28 cellular contexts compared by ENCODE assay signal in the genomic region with DNA sequence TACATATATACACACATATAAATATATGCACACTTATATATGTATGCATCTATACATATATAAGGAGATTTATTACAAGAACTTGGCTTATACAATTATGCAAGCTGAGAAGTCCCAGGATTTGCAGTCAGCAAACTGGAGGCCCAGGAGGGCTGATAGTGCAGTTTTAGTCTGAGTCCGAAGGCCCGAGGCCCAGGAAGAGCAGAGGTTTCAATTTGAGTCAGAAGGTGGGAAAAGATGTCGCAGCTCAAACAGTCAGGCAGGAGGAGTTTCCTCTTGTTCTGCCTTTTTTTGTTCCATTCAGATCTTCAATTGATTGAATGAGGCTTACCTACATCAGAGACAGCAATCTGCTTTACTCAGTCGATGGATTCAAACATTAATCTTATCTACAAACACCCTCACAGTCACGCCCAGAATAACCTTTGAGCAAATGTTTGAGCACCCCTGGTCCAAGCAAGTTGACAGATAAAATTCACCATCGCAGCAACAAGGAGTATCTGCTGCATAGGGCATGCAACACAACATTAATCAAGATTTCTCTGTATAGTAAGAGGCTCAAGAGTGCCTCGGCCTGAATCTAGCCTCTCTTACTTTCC. TPM values are rescaled to one million over a fixed set of nuclear protein-coding genes. Genes with fewer than 3 reads are reported as not detected.
A peak's percentile ranks its signal among the peaks of the same experiment; 100 is the strongest.
DNase-seq lines count a peak whose midpoint lies in the region; FAIRE-seq and TF ChIP-seq lines count a peak whose summit lies in the region.
"Had no signal": no experiment of that assay in that cellular context is flagged by ENCODE, and none has a peak within 500 bp of the region (broad histone marks: within the 10 kb centered on the region; RNA-seq: fewer than 3 reads in every experiment).

No MANE protein-coding gene starts in this region.

- DNase-seq in activated naive CD4-positive, alpha-beta T cell treated with anti-CD3 and anti-CD28 coated beads, Interleukin-2, amount 10 ng/mL, durations not matched to agents 7 days and 5 days, result peak; percentile 33
- no peak for DNase-seq in activated naive CD4-positive, alpha-beta T cell treated with anti-CD3 and anti-CD28 coated beads, Interleukin-2, amount 50 U/mL, for 16 hours
- DNase-seq in HuH-7 (ENCODE audit: low spot score) (peak; percentile 50), small intestine (peak; percentile 70), COLO829 (ENCODE audit: low spot score) (no peak), NCI-H2171 (lab: John Stamatoyannopoulos, UW) (no peak), RWPE1 (ENCODE audit: low spot score) (no peak)
- DNase-seq in activated T-helper 1 cell treated with anti-CD3 and anti-CD28 coated beads, Interleukin-12 subunit alpha, Interleukin-12 subunit beta, Interleukin-2, Interleukin-4 antibody, amounts not matched to agents 30 ng/mL and 10 ng/mL and 1 ng/mL, durations not matched to agents 14 hours and 24 hours and 36 hours (ENCODE audit: low spot score), result peak; percentile 25
- DNase-seq: activated T-cell treated with anti-CD3 and anti-CD28 coated beads for 4 hours; DMS79 treated with DMSO at 0.1 percent for 48 hours; effector CD8-positive, alpha-beta T cell; GF-D8; HCEC 1CT; islet precursor cell; left ventricle myocardium superior; NCI-H1417 treated with DMSO at 0.1 percent for 48 hours; NCI-H2081 treated with DMSO at 0.1 percent for 48 hours; NCI-H345; NCI-H774; stimulated activated naive B cell treated with anti-CD40 and anti-IgM and Interleukin-4, amounts not matched to agents 10 μg/mL and 1 μg/mL and 100 μg/mL, for 72 hours had no signal

- H3K4me1 Mint-ChIP-seq in activated naive CD4-positive, alpha-beta T cell treated with anti-CD3 and anti-CD28 coated beads, Interleukin-2, amount 10 ng/mL, durations not matched to agents 7 days and 5 days, result peaks cover 21% of the 10 kb centered on the region
- H3K4me1 Mint-ChIP-seq in activated T-helper 1 cell treated with anti-CD3 and anti-CD28 coated beads, Interleukin-12 subunit alpha, Interleukin-12 subunit beta, Interleukin-2, Interleukin-4 antibody, amounts not matched to agents 30 ng/mL and 10 ng/mL and 1 ng/mL, durations not matched to agents 14 hours and 24 hours and 36 hours (ENCODE audit: low read depth), result peaks cover 17% of the 10 kb centered on the region

- intact Hi-C loops in activated T-helper 1 cell treated with anti-CD3 and anti-CD28 coated beads, Interleukin-12 subunit alpha, Interleukin-12 subunit beta, Interleukin-2, Interleukin-4 antibody, amounts not matched to agents 30 ng/mL and 10 ng/mL and 1 ng/mL, durations not matched to agents 14 hours and 24 hours and 36 hours (cut with micrococcal nuclease), result loop anchor here (2.0 kb wide), 1 partner anchor 49 kb away; no protein-coding TSS in a partner anchor

- no peak for TF ChIP-seq CTCF in RWPE1 (conservative IDR thresholded peaks at IDR 0.05; ENCODE audit: low read depth)

- H3K27me3 Mint-ChIP-seq in activated naive CD4-positive, alpha-beta T cell treated with anti-CD3 and anti-CD28 coated beads, Interleukin-2, amount 10 ng/mL, durations not matched to agents 7 days and 5 days, result peaks cover 16% of the 10 kb centered on the region
- no peaks in the 10 kb centered on the region for H3K27me3 Mint-ChIP-seq in activated T-helper 1 cell treated with anti-CD3 and anti-CD28 coated beads, Interleukin-12 subunit alpha, Interleukin-12 subunit beta, Interleukin-2, Interleukin-4 antibody, amounts not matched to agents 30 ng/mL and 10 ng/mL and 1 ng/mL, durations not matched to agents 14 hours and 24 hours and 36 hours (ENCODE audit: insufficient read depth)
- H3K27me3 Mint-ChIP-seq: activated naive CD4-positive, alpha-beta T cell treated with anti-CD3 and anti-CD28 coated beads, Interleukin-2, amount 50 U/mL, for 24 hours had no signal

- FAIRE-seq in small intestine (lab: Jason Lieb, UNC), result no peak
- FAIRE-seq: bronchial epithelial cell, colon, HTR-8/SVneo had no signal

- H3K27ac Mint-ChIP-seq in activated naive CD4-positive, alpha-beta T cell treated with anti-CD3 and anti-CD28 coated beads, Interleukin-2, amount 10 ng/mL, durations not matched to agents 7 days and 5 days, result peak overlapping the region; percentile 61
- H3K27ac Mint-ChIP-seq in activated T-helper 1 cell treated with anti-CD3 and anti-CD28 coated beads, Interleukin-12 subunit alpha, Interleukin-12 subunit beta, Interleukin-2, Interleukin-4 antibody, amounts not matched to agents 30 ng/mL and 10 ng/mL and 1 ng/mL, durations not matched to agents 14 hours and 24 hours and 36 hours, result peak overlapping the region; percentile 77
- H3K27ac Mint-ChIP-seq: activated naive CD4-positive, alpha-beta T cell treated with anti-CD3 and anti-CD28 coated beads, Interleukin-2, amount 50 U/mL, for 24 hours; stimulated activated naive B cell treated with anti-CD40 and anti-IgM and Interleukin-4, amounts not matched to agents 10 μg/mL and 1 μg/mL and 100 μg/mL, for 72 hours had no signal

- no peaks in the 10 kb centered on the region for H3K36me3 ChIP-seq in small intestine (ENCODE audit: control insufficient read depth in 2 of 2, insufficient read depth in 2 of 2, low read length in 2 of 2)
- H3K36me3 ChIP-seq: BLaER1 had no signal

- H3K4me3 Mint-ChIP-seq in activated naive CD4-positive, alpha-beta T cell treated with anti-CD3 and anti-CD28 coated beads, Interleukin-2, amount 10 ng/mL, durations not matched to agents 7 days and 5 days, result no peak overlapping the region
- no peak overlapping the region for H3K4me3 Mint-ChIP-seq in activated T-helper 1 cell treated with anti-CD3 and anti-CD28 coated beads, Interleukin-12 subunit alpha, Interleukin-12 subunit beta, Interleukin-2, Interleukin-4 antibody, amounts not matched to agents 30 ng/mL and 10 ng/mL and 1 ng/mL, durations not matched to agents 14 hours and 24 hours and 36 hours
- H3K4me3 Mint-ChIP-seq: activated naive CD4-positive, alpha-beta T cell treated with anti-CD3 and anti-CD28 coated beads, Interleukin-2, amount 50 U/mL, for 24 hours; stimulated activated naive B cell treated with anti-CD40 and anti-IgM and Interleukin-4, amounts not matched to agents 10 μg/mL and 1 μg/mL and 100 μg/mL, for 72 hours had no signal

- no peaks in the 10 kb centered on the region for H3K9me3 Mint-ChIP-seq in activated naive CD4-positive, alpha-beta T cell treated with anti-CD3 and anti-CD28 coated beads, Interleukin-2, amount 10 ng/mL, durations not matched to agents 7 days and 5 days
- no peaks in the 10 kb centered on the region for H3K9me3 Mint-ChIP-seq in activated T-helper 1 cell treated with anti-CD3 and anti-CD28 coated beads, Interleukin-12 subunit alpha, Interleukin-12 subunit beta, Interleukin-2, Interleukin-4 antibody, amounts not matched to agents 30 ng/mL and 10 ng/mL and 1 ng/mL, durations not matched to agents 14 hours and 24 hours and 36 hours
- H3K9me3 Mint-ChIP-seq: activated naive CD4-positive, alpha-beta T cell treated with anti-CD3 and anti-CD28 coated beads, Interleukin-2, amount 50 U/mL, for 24 hours; stimulated activated naive B cell treated with anti-CD40 and anti-IgM and Interleukin-4, amounts not matched to agents 10 μg/mL and 1 μg/mL and 100 μg/mL, for 72 hours had no signal

- 12 to 48% (median 16%) methylated on average over 7 of the region's 7 CpGs for WGBS in small intestine, 3 donors

- no peaks in the 10 kb centered on the region for H3K27me3 ChIP-seq in small intestine (ENCODE audit: control insufficient read depth in 2 of 2, insufficient read depth in 2 of 2, low read length in 2 of 2)
- H3K27me3 ChIP-seq: BLaER1 had no signal

- H3K27ac ChIP-seq in small intestine (ENCODE audit: low read depth in 1 of 2, low read length in 1 of 2) (no peak overlapping the region), RWPE1 (no peak overlapping the region)
- H3K27ac ChIP-seq: BLaER1, SK-N-MC had no signal

- no peak overlapping the region for H3K4me3 ChIP-seq in small intestine (ENCODE audit: low read depth in 1 of 2, low read length in 2 of 2)
- H3K4me3 ChIP-seq: BLaER1, SK-N-MC had no signal

- no peaks in the 10 kb centered on the region for H3K36me3 Mint-ChIP-seq in activated naive CD4-positive, alpha-beta T cell treated with anti-CD3 and anti-CD28 coated beads, Interleukin-2, amount 10 ng/mL, durations not matched to agents 7 days and 5 days
- H3K36me3 Mint-ChIP-seq in activated T-helper 1 cell treated with anti-CD3 and anti-CD28 coated beads, Interleukin-12 subunit alpha, Interleukin-12 subunit beta, Interleukin-2, Interleukin-4 antibody, amounts not matched to agents 30 ng/mL and 10 ng/mL and 1 ng/mL, durations not matched to agents 14 hours and 24 hours and 36 hours (ENCODE audit: low read depth), result no peaks in the 10 kb centered on the region
- H3K36me3 Mint-ChIP-seq: activated naive CD4-positive, alpha-beta T cell treated with anti-CD3 and anti-CD28 coated beads, Interleukin-2, amount 50 U/mL, for 24 hours; stimulated activated naive B cell treated with anti-CD40 and anti-IgM and Interleukin-4, amounts not matched to agents 10 μg/mL and 1 μg/mL and 100 μg/mL, for 72 hours had no signal

- no peaks in the 10 kb centered on the region for H3K9me3 ChIP-seq in small intestine (ENCODE audit: control insufficient read depth, low read depth)
- H3K9me3 ChIP-seq: BLaER1 had no signal

- CTCF ChIA-PET in activated naive CD4-positive, alpha-beta T cell treated with anti-CD3 and anti-CD28 coated beads, Interleukin-2, amount 10 ng/mL, durations not matched to agents 7 days and 5 days (lab: Charles Lee), result interaction anchor here (0.8 to 2.5 kb wide), 9 partner anchors 11 to 60 kb away, joined by 3 to 20 read pairs (median 5); no protein-coding TSS in a partner anchor
- CTCF ChIA-PET in RWPE1 (lab: Yijun Ruan, JAX), result interaction anchor here (1.6 kb wide), 2 partner anchors 10 kb away, joined by 5 to 8 read pairs; no protein-coding TSS in a partner anchor

- H3K4me1 ChIP-seq in small intestine (ENCODE audit: control insufficient read depth in 2 of 2, insufficient read depth in 1 of 2, low read depth in 1 of 2, low read length in 1 of 2), result no peaks in the 10 kb centered on the region
- H3K4me1 ChIP-seq: BLaER1 had no signal

- POLR2A ChIA-PET in RWPE1 (lab: Yijun Ruan, JAX; ENCODE audit: low non-redundant PET), result no interaction called here

RNA-seq across cellular contexts. Expression of gene SGSM1, which starts 4.0 kb away (rescaled TPM):
- total RNA-seq in activated T-helper 1 cell treated with anti-CD3 and anti-CD28 coated beads, Interleukin-12 subunit alpha, Interleukin-12 subunit beta, Interleukin-2, Interleukin-4 antibody, amounts not matched to agents 30 ng/mL and 10 ng/mL and 1 ng/mL, durations not matched to agents 14 hours and 24 hours and 36 hours, result 0.13 and 0.64 TPM in 2 replicates
- 1 to 10 TPM in 1 of 3 donors, under 1 TPM in 1, not detected in 1; 0.27 to 2.2 TPM for polyA plus RNA-seq in small intestine
- total RNA-seq: bronchial epithelial cell had no signal

RNA-seq across cellular contexts. Expression of gene PIWIL3, which starts 27.5 kb away (rescaled TPM):
- not detected in 2 replicates for total RNA-seq in activated T-helper 1 cell treated with anti-CD3 and anti-CD28 coated beads, Interleukin-12 subunit alpha, Interleukin-12 subunit beta, Interleukin-2, Interleukin-4 antibody, amounts not matched to agents 30 ng/mL and 10 ng/mL and 1 ng/mL, durations not matched to agents 14 hours and 24 hours and 36 hours
- not detected for polyA plus RNA-seq in small intestine
- total RNA-seq: bronchial epithelial cell, epithelial cell of proximal tubule, left ventricle myocardium superior, urinary bladder had no signal
- polyA plus RNA-seq: urinary bladder had no signal

Comparison
In these comparisons a context has a peak if more than half of its experiments do, and no peak if none do; other contexts are left out.
1. DNase-seq: peak in activated naive CD4-positive, alpha-beta T cell treated with anti-CD3 and anti-CD28 coated beads, Interleukin-2, amount 10 ng/mL, durations not matched to agents 7 days and 5 days (single experiment), HuH-7 (single experiment), activated T-helper 1 cell treated with anti-CD3 and anti-CD28 coated beads, Interleukin-12 subunit alpha, Interleukin-12 subunit beta, Interleukin-2, Interleukin-4 antibody, amounts not matched to agents 30 ng/mL and 10 ng/mL and 1 ng/mL, durations not matched to agents 14 hours and 24 hours and 36 hours (single experiment) and small intestine (single experiment); none in activated naive CD4-positive, alpha-beta T cell treated with anti-CD3 and anti-CD28 coated beads, Interleukin-2, amount 50 U/mL, for 16 hours (single experiment), COLO829 (single experiment), NCI-H2171 (single experiment) and RWPE1 (single experiment).